ENCODE assay signal across 18 cellular contexts in genomic region chr13:98494769-98495168, GRCh38.
DNase-seq lines count a peak whose midpoint lies in the region; ATAC-seq and TF ChIP-seq lines count a peak whose summit lies in the region.
"Had no signal": no experiment of that assay in that cellular context is flagged by ENCODE, and none has a peak within 500 bp of the region (broad histone marks: within the 10 kb centered on the region; RNA-seq: fewer than 3 reads in every experiment).

No MANE protein-coding gene starts in this region.

- intact Hi-C loops in lower lobe of right lung (cut with DNase I), result no loop called here

- H3K9me2 ChIP-seq in GM23338 (ENCODE audit: insufficient read depth), result no peaks in the 10 kb centered on the region

- ATAC-seq in GM23338 (no peak), lower lobe of right lung (no peak), GM21528 (IDR thresholded peaks at IDR 0.05; ENCODE audit: low FRiP score, unreplicated experiment) (no peak)
- no peak for ATAC-seq in stimulated activated memory B cell treated with anti-CD40 and anti-IgM and Interleukin-4, amounts not matched to agents 10 μg/mL and 1 μg/mL and 100 μg/mL, for 72 hours
- ATAC-seq: stimulated activated naive CD8-positive, alpha-beta T cell treated with anti-CD3 and anti-CD28 coated beads, Interleukin-15, amount 100 ng/mL, for 72 hours had no signal

- no peak overlapping the region for H2AFZ ChIP-seq in GM23338

- no peaks in the 10 kb centered on the region for H3K9me3 Mint-ChIP-seq in GM23338
- H3K9me3 Mint-ChIP-seq in stimulated activated memory B cell treated with anti-CD40 and anti-IgM and Interleukin-4, amounts not matched to agents 10 μg/mL and 1 μg/mL and 100 μg/mL, for 72 hours, result no peaks in the 10 kb centered on the region
- H3K9me3 Mint-ChIP-seq: activated CD4-positive, alpha-beta T cell treated with anti-CD3 and anti-CD28 coated beads, Interleukin-2, amount 10 ng/mL, durations not matched to agents 7 days and 5 days; naive B cell; stimulated activated naive CD8-positive, alpha-beta T cell treated with anti-CD3 and anti-CD28 coated beads, Interleukin-15, amount 100 ng/mL, for 72 hours had no signal

- H3F3A ChIP-seq in GM23338 (replicated peaks; ENCODE audit: low read depth), result no peaks in the 10 kb centered on the region

- no peak overlapping the region for H3K4me3 Mint-ChIP-seq in GM23338
- H3K4me3 Mint-ChIP-seq in stimulated activated memory B cell treated with anti-CD40 and anti-IgM and Interleukin-4, amounts not matched to agents 10 μg/mL and 1 μg/mL and 100 μg/mL, for 72 hours, result no peak overlapping the region
- H3K4me3 Mint-ChIP-seq: activated CD4-positive, alpha-beta T cell treated with anti-CD3 and anti-CD28 coated beads, Interleukin-2, amount 10 ng/mL, durations not matched to agents 7 days and 5 days; stimulated activated naive CD8-positive, alpha-beta T cell treated with anti-CD3 and anti-CD28 coated beads, Interleukin-15, amount 100 ng/mL, for 72 hours had no signal

- H3K79me2 ChIP-seq in GM23338 (replicated peaks; ENCODE audit: insufficient read depth), result peaks cover 96% of the 10 kb centered on the region

- H3K4me1 Mint-ChIP-seq in GM23338, result peaks cover 70% of the 10 kb centered on the region
- H3K4me1 Mint-ChIP-seq in stimulated activated memory B cell treated with anti-CD40 and anti-IgM and Interleukin-4, amounts not matched to agents 10 μg/mL and 1 μg/mL and 100 μg/mL, for 72 hours, result peaks cover 75% of the 10 kb centered on the region

- H3K9me3 ChIP-seq in Peyer's patch (no peaks in the 10 kb centered on the region), lower lobe of right lung (no peaks in the 10 kb centered on the region)
- H3K9me3 ChIP-seq: adrenal gland, SJCRH30 had no signal

- no peak overlapping the region for H3K4me3 ChIP-seq in GM23338
- H3K4me3 ChIP-seq in Peyer's patch, result no peak overlapping the region
- H3K4me3 ChIP-seq in lower lobe of right lung, result no peak overlapping the region
- H3K4me3 ChIP-seq: adrenal gland, SJCRH30 had no signal

- H3K4me1 ChIP-seq in GM23338 (ENCODE audit: insufficient read depth) (peaks cover 56% of the 10 kb centered on the region), Peyer's patch (peaks cover 0 to 68% (median 10%) of the 10 kb centered on the region in 4 donors), lower lobe of right lung (peaks cover 60% of the 10 kb centered on the region)

- H3K27ac ChIP-seq in GM23338 (ENCODE audit: low read depth) (no peak overlapping the region), Peyer's patch (peak overlapping the region in 3 of 4 donors; percentile 6 to 76 (median 19)), lower lobe of right lung (peak overlapping the region; percentile 76)
- H3K27ac ChIP-seq: SJCRH30 had no signal

- H3K36me3 Mint-ChIP-seq in GM23338 (ENCODE audit: low read depth), result peaks cover 19% of the 10 kb centered on the region
- peaks cover 18% of the 10 kb centered on the region for H3K36me3 Mint-ChIP-seq in stimulated activated memory B cell treated with anti-CD40 and anti-IgM and Interleukin-4, amounts not matched to agents 10 μg/mL and 1 μg/mL and 100 μg/mL, for 72 hours
- H3K36me3 Mint-ChIP-seq: naive B cell had no signal

- peaks cover 7% of the 10 kb centered on the region for H3K27me3 Mint-ChIP-seq in GM23338 (ENCODE audit: insufficient read depth, low read depth, poor library complexity)
- no peaks in the 10 kb centered on the region for H3K27me3 Mint-ChIP-seq in stimulated activated memory B cell treated with anti-CD40 and anti-IgM and Interleukin-4, amounts not matched to agents 10 μg/mL and 1 μg/mL and 100 μg/mL, for 72 hours
- H3K27me3 Mint-ChIP-seq: activated CD4-positive, alpha-beta T cell treated with anti-CD3 and anti-CD28 coated beads, Interleukin-2, amount 10 ng/mL, durations not matched to agents 7 days and 5 days; naive B cell; stimulated activated naive CD8-positive, alpha-beta T cell treated with anti-CD3 and anti-CD28 coated beads, Interleukin-15, amount 100 ng/mL, for 72 hours had no signal

- H3K27ac Mint-ChIP-seq in GM23338, result peak overlapping the region; percentile 26; the same call in 1 of the 2 replicates
- peak overlapping the region; percentile 28 for H3K27ac Mint-ChIP-seq in stimulated activated memory B cell treated with anti-CD40 and anti-IgM and Interleukin-4, amounts not matched to agents 10 μg/mL and 1 μg/mL and 100 μg/mL, for 72 hours
- H3K27ac Mint-ChIP-seq: activated CD4-positive, alpha-beta T cell treated with anti-CD3 and anti-CD28 coated beads, Interleukin-2, amount 10 ng/mL, durations not matched to agents 7 days and 5 days; stimulated activated naive CD8-positive, alpha-beta T cell treated with anti-CD3 and anti-CD28 coated beads, Interleukin-15, amount 100 ng/mL, for 72 hours had no signal

- H3K4me2 ChIP-seq in GM23338, result no peak overlapping the region

- H4K20me1 ChIP-seq in GM23338 (replicated peaks; ENCODE audit: insufficient read depth), result peaks cover 53% of the 10 kb centered on the region

- DNase-seq in GM23338 (ENCODE audit: low spot score) (no peak), Peyer's patch (no peak), lower lobe of right lung (no peak), medulla oblongata (ENCODE audit: extremely low spot score) (no peak), iPS-NIHi7 (ENCODE audit: extremely low spot score) (no peak)
- DNase-seq: activated CD4-positive, alpha-beta T cell treated with anti-CD3 and anti-CD28 coated beads, Interleukin-2, amount 10 ng/mL, durations not matched to agents 7 days and 5 days; adrenal gland; effector CD8-positive, alpha-beta T cell; GF-D8; hypothalamus; naive B cell; NCI-H187 treated with DMSO at 0.1 percent for 48 hours; NCI-H510A treated with DMSO at 0.1 percent for 48 hours; SJCRH30; stimulated activated naive CD8-positive, alpha-beta T cell treated with anti-CD3 and anti-CD28 coated beads, Interleukin-15, amount 100 ng/mL, for 72 hours; T1000 had no signal

- TF ChIP-seq POLR2A in Peyer's patch (IDR thresholded peaks at IDR 0.05), result no peak

- H3K27me3 ChIP-seq in GM23338 (ENCODE audit: insufficient read depth) (no peaks in the 10 kb centered on the region), Peyer's patch (no peaks in the 10 kb centered on the region), lower lobe of right lung (ENCODE audit: low read depth) (no peaks in the 10 kb centered on the region)
- H3K27me3 ChIP-seq: adrenal gland, SJCRH30 had no signal

- TF ChIP-seq CTCF in GM23338 (conservative IDR thresholded peaks at IDR 0.05; ENCODE audit: low read depth in 2 of 2) (no peak), Peyer's patch (IDR thresholded peaks at IDR 0.05) (no peak), lower lobe of right lung (IDR thresholded peaks at IDR 0.05) (no peak)

- H3K36me3 ChIP-seq in GM23338 (ENCODE audit: insufficient read depth) (no peaks in the 10 kb centered on the region), Peyer's patch (peaks cover 0 to 12% (median 0%) of the 10 kb centered on the region in 3 donors), lower lobe of right lung (peaks cover 6% of the 10 kb centered on the region)
- H3K36me3 ChIP-seq: SJCRH30 had no signal

TF ChIP-seq in GM23338, 12 proteins besides CTCF, POLR2A, EP300 and RAD21:
- TF ChIP-seq POLR2AphosphoS5 (IDR thresholded peaks at IDR 0.05; ENCODE audit: low read depth) (no peak), REST (IDR thresholded peaks at IDR 0.05; ENCODE audit: unreplicated experiment) (no peak), ZNF331 (CRISPR knock-in tag; IDR thresholded peaks at IDR 0.05; ENCODE audit: low read depth) (no peak), STAT1 (IDR thresholded peaks at IDR 0.05; ENCODE audit: unreplicated experiment) (no peak), NANOG (IDR thresholded peaks at IDR 0.05; ENCODE audit: borderline replicate concordance) (no peak), JUNB (IDR thresholded peaks at IDR 0.05; ENCODE audit: unreplicated experiment) (no peak), ETS1 (IDR thresholded peaks at IDR 0.05) (no peak)
TF ChIP-seq in GM23338: peak in this region for 0.
